In genomic region chr4:51850294-51850693, GRCh38 we compare ENCODE assay signal across 24 cellular contexts.
"Had no signal": no experiment of that assay in that cellular context is flagged by ENCODE, and none has a peak within 500 bp of the region (broad histone marks: within the 10 kb centered on the region; RNA-seq: fewer than 3 reads in every experiment).

No MANE protein-coding gene starts in this region.

- H3K4me3 Mint-ChIP-seq: activated naive CD8-positive, alpha-beta T cell treated with anti-CD3 and anti-CD28 coated beads for 36 hours; activated T-cell treated with anti-CD3 and anti-CD28 coated beads, Interleukin-2, amount 50 U/mL, for 4 hours; nephron progenitor cell had no signal

- H3K27me3 ChIP-seq: spleen, upper lobe of right lung had no signal

- H3K36me3 ChIP-seq: left ventricle myocardium inferior, spleen, upper lobe of right lung had no signal

- H3K27me3 Mint-ChIP-seq: activated naive CD8-positive, alpha-beta T cell treated with anti-CD3 and anti-CD28 coated beads for 36 hours had no signal

- H3K27ac ChIP-seq: coronary artery, epithelial cell of prostate, left ventricle myocardium inferior, spleen, upper lobe of right lung, VCaP had no signal

- H3K4me2 ChIP-seq: SK-N-SH had no signal

- H3K27ac Mint-ChIP-seq: activated naive CD8-positive, alpha-beta T cell treated with anti-CD3 and anti-CD28 coated beads for 36 hours; activated T-helper 2 cell treated with anti-CD3 and anti-CD28 coated beads, Interferon-gamma antibody, Interleukin-2, Interleukin-4, amounts not matched to agents 10 μg/mL and 5 μg/mL and 100 μg/mL, durations not matched to agents 14 hours and 24 hours and 36 hours; nephron progenitor cell had no signal

- H3K9me3 Mint-ChIP-seq: activated naive CD8-positive, alpha-beta T cell treated with anti-CD3 and anti-CD28 coated beads for 36 hours; activated T-cell treated with anti-CD3 and anti-CD28 coated beads, Interleukin-2, amount 50 U/mL, for 4 hours; activated T-helper 2 cell treated with anti-CD3 and anti-CD28 coated beads, Interferon-gamma antibody, Interleukin-2, Interleukin-4, amounts not matched to agents 10 μg/mL and 5 μg/mL and 100 μg/mL, durations not matched to agents 14 hours and 24 hours and 36 hours; nephron progenitor cell had no signal

- H3K4me3 ChIP-seq: coronary artery, left ventricle myocardium inferior, spleen, upper lobe of right lung had no signal

- H3K9ac ChIP-seq: SK-N-SH had no signal

- DNase-seq: activated CD4-positive, alpha-beta T cell treated with anti-CD3 and anti-CD28 coated beads, Interleukin-2, amount 50 U/mL, for 1 hour; activated CD4-positive, CD25-positive, alpha-beta regulatory T cell treated with anti-CD3 and anti-CD28 coated beads, Interleukin-2, amount 50 U/mL, for 72 hours; activated CD8-positive, alpha-beta memory T cell treated with anti-CD3 and anti-CD28 coated beads for 24 hours; activated CD8-positive, alpha-beta memory T cell treated with anti-CD3 and anti-CD28 coated beads, Interleukin-2, amount 50 U/mL, for 4 hours; activated naive CD4-positive, alpha-beta T cell; activated naive CD8-positive, alpha-beta T cell treated with anti-CD3 and anti-CD28 coated beads for 36 hours; activated T-cell treated with anti-CD3 and anti-CD28 coated beads, Interleukin-2, amount 50 U/mL, for 4 hours; amniotic stem cell; cerebellar nuclear complex; foreskin fibroblast; left ventricle myocardium inferior; nephron progenitor cell; occipital lobe; posterior cingulate gyrus; retina; SK-N-SH; spleen; stimulated activated CD4-positive, alpha-beta T cell treated with anti-CD3 and anti-CD28 coated beads, Interleukin-4, amount 100 ng/mL, for 1 hour; stimulated activated naive CD4-positive, alpha-beta T cell treated with Interleukin-2 at 50 U/mL for 16 hours; upper lobe of right lung had no signal

- H3K9me3 ChIP-seq: left ventricle myocardium inferior, SK-N-SH, spleen, upper lobe of right lung had no signal
